Comparison of ENCODE assay signal across 21 cellular contexts in the genomic region with DNA sequence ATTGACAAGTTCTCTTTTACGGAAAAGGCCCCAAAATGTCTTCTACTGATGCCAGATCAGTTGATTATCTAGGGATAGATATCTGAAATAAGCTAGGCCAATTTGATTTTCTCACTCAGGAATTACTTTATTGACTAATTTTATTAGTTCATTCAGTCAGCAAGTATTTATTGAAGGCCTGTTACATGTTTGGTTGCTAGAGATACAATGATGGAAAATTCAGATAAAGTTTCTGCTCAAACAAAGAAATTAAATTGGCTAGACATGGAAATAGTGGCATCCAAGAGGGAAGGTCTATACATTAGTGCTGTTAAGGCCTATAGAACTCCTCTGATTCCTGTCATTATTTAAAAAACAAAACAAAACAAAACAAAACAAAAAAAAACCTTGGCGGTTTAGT.
"Had no signal": no experiment of that assay in that cellular context is flagged by ENCODE, and none has a peak within 500 bp of the region (broad histone marks: within the 10 kb centered on the region; RNA-seq: fewer than 3 reads in every experiment).

No MANE protein-coding gene starts in this region.

- H3K27ac ChIP-seq: KMS-11, RWPE1 had no signal

- H3K36me3 ChIP-seq: MG63 had no signal

- H3K27me3 ChIP-seq: MG63 had no signal

- ATAC-seq: HepG2, Panc1, PC-3 had no signal

- H3K4me2 ChIP-seq: KMS-11 had no signal

- H3K9me3 ChIP-seq: MG63 had no signal

- H3K9ac ChIP-seq: KMS-11 had no signal

- H3K4me3 ChIP-seq: MG63 had no signal

- DNase-seq: IMR-90, MG63, NCI-H1092, NCI-H1105 treated with DMSO at 0.1 percent for 48 hours, NCI-H1417 treated with DMSO at 0.1 percent for 48 hours, NCI-H146, NCI-H1694 treated with DMSO at 0.1 percent for 48 hours, NCI-H1930, NCI-H2081, NCI-H2107, NCI-H2227 treated with DMSO at 0.1 percent for 48 hours, NCI-H524, NCI-H69, NCI-H774, PC-3, SHP77, T-helper 1 cell had no signal
